ENCODE assay signal across 8 cellular contexts in genomic region chr5:172904312-172904642, GRCh38. TPM values are rescaled to one million over a fixed set of nuclear protein-coding genes. Genes with fewer than 3 reads are reported as not detected.
DNase-seq lines count a peak whose midpoint lies in the region; ATAC-seq and TF ChIP-seq lines count a peak whose summit lies in the region.

No MANE protein-coding gene starts in this region.

- POLR2A ChIA-PET in PC-9 (lab: Charles Lee; ENCODE audit: unreplicated experiment), result interaction anchor here (0.5 to 1.6 kb wide), 9 partner anchors 45 to 899 kb away, joined by 3 to 20 read pairs (median 5); partner anchors contain the start of genes DUSP1 and RPL26L1

- H3K36me3 Mint-ChIP-seq in dendritic cell treated with granulocyte-macrophage colony-stimulating factor and Interleukin-4, amounts not matched to agents 40 ng/mL and 50 ng/mL, for 4 days (ENCODE audit: low read depth), result peaks cover 44% of the 10 kb centered on the region

- H2AFZ ChIP-seq in PC-9, result no peak overlapping the region

- peaks cover 21% of the 10 kb centered on the region for H3K4me1 Mint-ChIP-seq in dendritic cell treated with granulocyte-macrophage colony-stimulating factor and Interleukin-4, amounts not matched to agents 40 ng/mL and 50 ng/mL, for 4 days (ENCODE audit: low read depth)

- no peaks in the 10 kb centered on the region for H4K20me1 ChIP-seq in PC-9 (ENCODE audit: insufficient read depth)

- TF ChIP-seq CTCF in PC-9 (conservative IDR thresholded peaks at IDR 0.05) (no peak), mucosa of descending colon (IDR thresholded peaks at IDR 0.05) (no peak), thoracic aorta (IDR thresholded peaks at IDR 0.05) (no peak)

- no peaks in the 10 kb centered on the region for H3K36me3 ChIP-seq in PC-9 (ENCODE audit: low read depth)
- peaks cover 6% of the 10 kb centered on the region for H3K36me3 ChIP-seq in mucosa of descending colon (ENCODE audit: low read depth)
- H3K36me3 ChIP-seq in thoracic aorta, result no peaks in the 10 kb centered on the region

- BruUV-seq in PC-9 (replicated peaks; lab: Mats Ljungman, UMichigan), result no TSS peak

- H3K27ac ChIP-seq in PC-9, result peak overlapping the region; percentile 99
- peak overlapping the region; percentile 98 to 99 for H3K27ac ChIP-seq in thoracic aorta

- no peaks in the 10 kb centered on the region for H3K9me2 ChIP-seq in PC-9 (ENCODE audit: insufficient read depth)

- H3K27ac Mint-ChIP-seq in dendritic cell treated with granulocyte-macrophage colony-stimulating factor and Interleukin-4, amounts not matched to agents 40 ng/mL and 50 ng/mL, for 4 days, result peak overlapping the region; percentile 14

- intact Hi-C loops in PC-9 (cut with micrococcal nuclease; ENCODE audit: unreplicated experiment) (loop anchor here (1.0 to 2.0 kb wide), 8 partner anchors 27 to 171 kb away; partner anchors contain the start of gene RPL26L1), mucosa of descending colon (cut with DNase I, micrococcal nuclease) (loop anchor here in 1 of 2 donors (10.0 kb wide), 1 partner anchor 129 kb away; the partner anchor contains the start of gene DUSP1)
- intact Hi-C loops in dendritic cell treated with granulocyte-macrophage colony-stimulating factor and Interleukin-4, amounts not matched to agents 40 ng/mL and 50 ng/mL, for 4 days (cut with micrococcal nuclease), result no loop called here

- no peak for DNase-seq in PC-9
- no peak for DNase-seq in mucosa of descending colon
- DNase-seq in thoracic aorta (ENCODE audit: low spot score), result no peak
- no peak for DNase-seq in NCI-H526 treated with DMSO at 0.1 percent for 48 hours (lab: John Stamatoyannopoulos, UW)
- DNase-seq in medulla oblongata (ENCODE audit: extremely low spot score), result no peak

- H3K27me3 Mint-ChIP-seq in dendritic cell treated with granulocyte-macrophage colony-stimulating factor and Interleukin-4, amounts not matched to agents 40 ng/mL and 50 ng/mL, for 4 days, result no peaks in the 10 kb centered on the region

- no peak overlapping the region for H3K4me3 Mint-ChIP-seq in dendritic cell treated with granulocyte-macrophage colony-stimulating factor and Interleukin-4, amounts not matched to agents 40 ng/mL and 50 ng/mL, for 4 days

- H3K79me2 ChIP-seq in PC-9 (ENCODE audit: low read depth), result peaks cover 8% of the 10 kb centered on the region; the same call in 1 of the 2 replicates

- H3K4me3 ChIP-seq in PC-9 (peak overlapping the region; percentile 27; the same call in 1 of the 2 replicates), mucosa of descending colon (no peak overlapping the region), thoracic aorta (peak overlapping the region; percentile 11)

- H3K4me1 ChIP-seq in PC-9 (replicated peaks; ENCODE audit: insufficient read depth) (peaks cover 51% of the 10 kb centered on the region), mucosa of descending colon (ENCODE audit: low read depth) (peaks cover 30% of the 10 kb centered on the region), thoracic aorta (ENCODE audit: control insufficient read depth in 1 of 2, low read depth in 2 of 2) (peaks cover 54 to 90% of the 10 kb centered on the region in 2 donors)

- H3K9me3 ChIP-seq in PC-9 (ENCODE audit: insufficient read depth, low read depth), result no peaks in the 10 kb centered on the region
- no peaks in the 10 kb centered on the region for H3K9me3 ChIP-seq in mucosa of descending colon
- no peaks in the 10 kb centered on the region for H3K9me3 ChIP-seq in thoracic aorta

- H3K9me3 Mint-ChIP-seq in dendritic cell treated with granulocyte-macrophage colony-stimulating factor and Interleukin-4, amounts not matched to agents 40 ng/mL and 50 ng/mL, for 4 days, result no peaks in the 10 kb centered on the region

- peak overlapping the region; percentile 74 for H3K4me2 ChIP-seq in PC-9

- ATAC-seq in mucosa of descending colon (peak; percentile 0), thoracic aorta (ENCODE audit: insufficient number of reproducible peaks, low FRiP score, low read depth) (no peak), GM21515 (IDR thresholded peaks at IDR 0.05; ENCODE audit: unreplicated experiment) (no peak), HG02759 (IDR thresholded peaks at IDR 0.05; ENCODE audit: unreplicated experiment) (no peak)

- H3K27me3 ChIP-seq in PC-9 (ENCODE audit: insufficient read depth, low read depth) (no peaks in the 10 kb centered on the region), thoracic aorta (replicated peaks; ENCODE audit: insufficient read depth) (no peaks in the 10 kb centered on the region)

- H3F3A ChIP-seq in PC-9 (ENCODE audit: insufficient read depth, low read depth), result peaks cover 55% of the 10 kb centered on the region

- CTCF ChIA-PET in PC-9 (lab: Charles Lee), result interaction anchor here (0.6 to 1.9 kb wide), 5 partner anchors 27 to 670 kb away, joined by 3 to 12 read pairs (median 4); partner anchors contain the start of gene DUSP1

RNA-seq across cellular contexts. Expression of gene RPL26L1, which starts 54.9 kb away (rescaled TPM):
- total RNA-seq in PC-9 (2021) (54.4 and 87.1 TPM in 2 replicates), mucosa of descending colon (10 to 100 TPM; 16.1 to 26.5 (median 22.2) TPM), thoracic aorta (1 to 10 TPM; 7.2 to 9.9 TPM)
